Comparison of ENCODE assay signal across 29 cellular contexts in the genomic region with DNA sequence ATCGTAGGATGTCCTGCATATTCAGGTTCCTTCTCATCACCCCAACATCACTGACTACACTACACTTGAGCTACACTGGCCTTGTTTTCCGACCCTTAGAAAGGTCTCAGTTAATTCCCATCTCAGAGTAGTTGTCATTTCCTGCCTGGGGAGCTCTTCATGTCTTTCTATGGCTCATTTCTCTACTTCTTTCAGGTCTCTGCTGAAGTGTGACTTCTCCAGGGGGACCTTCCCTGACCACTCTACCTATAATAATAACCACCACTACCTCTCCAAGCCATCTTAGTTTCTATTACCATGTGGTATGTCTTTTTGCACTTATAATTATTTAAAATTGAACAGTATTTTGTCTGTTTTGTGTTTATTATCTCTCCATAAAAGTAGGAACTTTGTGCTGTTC.
"Had no signal": no experiment of that assay in that cellular context is flagged by ENCODE, and none has a peak within 500 bp of the region (broad histone marks: within the 10 kb centered on the region; RNA-seq: fewer than 3 reads in every experiment).

No MANE protein-coding gene starts in this region.

- DNase-seq: dermis blood vessel endothelial cell; effector memory CD4-positive, alpha-beta T cell; erythroblast; esophagus squamous epithelium; foreskin melanocyte; glutamatergic neuron; heart right ventricle; hippocampal formation; left cardiac atrium; left lung; mesenchymal stem cell; mucosa of descending colon; naive B cell; nephron progenitor cell; nucleus accumbens; posterior cingulate gyrus; psoas muscle; right cardiac atrium; sigmoid colon; stimulated activated CD4-positive, alpha-beta T cell treated with anti-CD3 and anti-CD28 coated beads, Interleukin-2, amount 100 ng/mL, for 24 hours; stimulated activated CD4-positive, alpha-beta T cell treated with anti-CD3 and anti-CD28 coated beads, Interleukin-4, amount 100 ng/mL, for 24 hours; transverse colon; upper lobe of right lung; uterus had no signal

- H3K9me3 Mint-ChIP-seq: naive B cell; nephron progenitor cell; stimulated activated memory B cell treated with anti-CD40 and anti-IgM and Interleukin-4, amounts not matched to agents 10 μg/mL and 1 μg/mL and 100 μg/mL, for 72 hours had no signal

- H3K27me3 ChIP-seq: esophagus squamous epithelium, left lung, sigmoid colon, suprapubic skin, transverse colon, upper lobe of right lung, uterus had no signal

- H3K27ac Mint-ChIP-seq: mesothelial cell of epicardium; naive B cell; nephron progenitor cell; stimulated activated memory B cell treated with anti-CD40 and anti-IgM and Interleukin-4, amounts not matched to agents 10 μg/mL and 1 μg/mL and 100 μg/mL, for 72 hours; stimulated activated naive CD8-positive, alpha-beta T cell treated with anti-CD3 and anti-CD28 coated beads, Interleukin-15, Interleukin-2, amounts not matched to agents 100 ng/mL and 50 ng/mL, for 24 hours had no signal

- H3K9me3 ChIP-seq: esophagus squamous epithelium, left lung, mucosa of descending colon, psoas muscle, suprapubic skin, transverse colon, upper lobe of right lung, uterus had no signal

- H3K36me3 Mint-ChIP-seq: naive B cell; stimulated activated memory B cell treated with anti-CD40 and anti-IgM and Interleukin-4, amounts not matched to agents 10 μg/mL and 1 μg/mL and 100 μg/mL, for 72 hours had no signal

- H3K27ac ChIP-seq: coronary artery, esophagus squamous epithelium, heart right ventricle, left lung, psoas muscle, sigmoid colon, suprapubic skin, transverse colon, upper lobe of right lung, uterus had no signal

- H3K27me3 Mint-ChIP-seq: stimulated activated naive CD8-positive, alpha-beta T cell treated with anti-CD3 and anti-CD28 coated beads, Interleukin-15, Interleukin-2, amounts not matched to agents 100 ng/mL and 50 ng/mL, for 24 hours had no signal

- ATAC-seq: heart right ventricle; left cardiac atrium; left lung; mucosa of descending colon; psoas muscle; right cardiac atrium; stimulated activated memory B cell treated with anti-CD40 and anti-IgM and Interleukin-4, amounts not matched to agents 10 μg/mL and 1 μg/mL and 100 μg/mL, for 72 hours; upper lobe of right lung had no signal

- H3K4me1 Mint-ChIP-seq: naive B cell; nephron progenitor cell; stimulated activated memory B cell treated with anti-CD40 and anti-IgM and Interleukin-4, amounts not matched to agents 10 μg/mL and 1 μg/mL and 100 μg/mL, for 72 hours had no signal

- H3K4me3 Mint-ChIP-seq: mesothelial cell of epicardium; naive B cell; nephron progenitor cell; stimulated activated memory B cell treated with anti-CD40 and anti-IgM and Interleukin-4, amounts not matched to agents 10 μg/mL and 1 μg/mL and 100 μg/mL, for 72 hours; stimulated activated naive CD8-positive, alpha-beta T cell treated with anti-CD3 and anti-CD28 coated beads, Interleukin-15, Interleukin-2, amounts not matched to agents 100 ng/mL and 50 ng/mL, for 24 hours had no signal
